In genomic region chr16:88309905-88310259, GRCh38 we compare ENCODE assay signal across 17 cellular contexts.
DNase-seq lines count a peak whose midpoint lies in the region; ATAC-seq and TF ChIP-seq lines count a peak whose summit lies in the region.
"Had no signal": no experiment of that assay in that cellular context is flagged by ENCODE, and none has a peak within 500 bp of the region (broad histone marks: within the 10 kb centered on the region; RNA-seq: fewer than 3 reads in every experiment).

No MANE protein-coding gene starts in this region.

- peaks cover 6 to 12% of the 10 kb centered on the region in 2 donors for H3K27me3 Mint-ChIP-seq in natural killer cell (ENCODE audit: low read depth in 2 of 2)

- intact Hi-C loops in Right ventricle myocardium superior (cut with DNase I) (no loop called here), cardiac septum (cut with DNase I) (loop anchor here (10.0 kb wide), 1 partner anchor 115 kb away; no protein-coding TSS in a partner anchor), OCI-LY7 (cut with micrococcal nuclease; ENCODE audit: unreplicated experiment) (no loop called here), upper lobe of right lung (cut with DNase I) (no loop called here), natural killer cell (cut with micrococcal nuclease) (no loop called here)

- no peak overlapping the region for H3K4me3 Mint-ChIP-seq in natural killer cell
- H3K4me3 Mint-ChIP-seq: activated T-helper 1 cell treated with anti-CD3 and anti-CD28 coated beads, Interleukin-12 subunit alpha, Interleukin-12 subunit beta, Interleukin-2, Interleukin-4 antibody, amounts not matched to agents 30 ng/mL and 10 ng/mL and 1 ng/mL, durations not matched to agents 14 hours and 24 hours and 36 hours; T-helper 17 cell had no signal

- no peaks in the 10 kb centered on the region for H3K36me3 Mint-ChIP-seq in natural killer cell

- H3K79me2 ChIP-seq in OCI-LY7 (ENCODE audit: insufficient read depth, low read depth, low read length): no peaks in the 10 kb centered on the region

- no peaks in the 10 kb centered on the region for H3K9me3 Mint-ChIP-seq in natural killer cell

- no peak overlapping the region for H3K27ac Mint-ChIP-seq in natural killer cell
- H3K27ac Mint-ChIP-seq: activated T-helper 1 cell treated with anti-CD3 and anti-CD28 coated beads, Interleukin-12 subunit alpha, Interleukin-12 subunit beta, Interleukin-2, Interleukin-4 antibody, amounts not matched to agents 30 ng/mL and 10 ng/mL and 1 ng/mL, durations not matched to agents 14 hours and 24 hours and 36 hours; T-helper 17 cell had no signal

- H3K4me2 ChIP-seq in OCI-LY7 (ENCODE audit: low read length): no peak overlapping the region

- no peaks in the 10 kb centered on the region for H3K9me3 ChIP-seq in OCI-LY7 (ENCODE audit: low read length)
- peaks cover 3% of the 10 kb centered on the region for H3K9me3 ChIP-seq in upper lobe of right lung
- H3K9me3 ChIP-seq: ascending aorta, gastroesophageal sphincter had no signal

- ATAC-seq in Right ventricle myocardium superior (ENCODE audit: poor library complexity): no peak
- peak; percentile 51 for ATAC-seq in upper lobe of right lung
- ATAC-seq in natural killer cell: no peak
- no peak for ATAC-seq in GM21717 (IDR thresholded peaks at IDR 0.05; ENCODE audit: unreplicated experiment)
- ATAC-seq: gastroesophageal sphincter, Panc1, T-helper 17 cell had no signal

- H3K27ac ChIP-seq in OCI-LY7 (ENCODE audit: low read depth, low read length, poor library complexity, severe bottlenecking) (no peak overlapping the region), upper lobe of right lung (no peak overlapping the region)
- H3K27ac ChIP-seq: ascending aorta, gastroesophageal sphincter, GM23248 had no signal

- CTCF ChIA-PET in OCI-LY7 (lab: Charles Lee; ENCODE audit: unreplicated experiment): no interaction called here

- no peaks in the 10 kb centered on the region for H4K20me1 ChIP-seq in OCI-LY7 (ENCODE audit: insufficient read depth, low read length)

- DNase-seq in Right ventricle myocardium superior (peak; percentile 13), cardiac septum (ENCODE audit: low spot score) (no peak), OCI-LY7 (ENCODE audit: low spot score) (peak; percentile 4), fibroblast of the aortic adventitia (ENCODE audit: low read depth) (no peak), upper lobe of right lung (no peak), natural killer cell (no peak), NCI-H1436 (lab: John Stamatoyannopoulos, UW) (no peak)
- DNase-seq: GM23248, kidney, NCI-H345, T-helper 17 cell, trophoblast cell had no signal

- no peaks in the 10 kb centered on the region for H3K27me3 ChIP-seq in upper lobe of right lung
- H3K27me3 ChIP-seq: ascending aorta had no signal

- H3K36me3 ChIP-seq in OCI-LY7 (ENCODE audit: insufficient read depth, low read length): no peaks in the 10 kb centered on the region
- no peaks in the 10 kb centered on the region for H3K36me3 ChIP-seq in upper lobe of right lung
- H3K36me3 ChIP-seq: ascending aorta, gastroesophageal sphincter had no signal

- H3K4me3 ChIP-seq in OCI-LY7 (ENCODE audit: low read depth, low read length, poor library complexity, severe bottlenecking): no peak overlapping the region
- H3K4me3 ChIP-seq in fibroblast of the aortic adventitia (ENCODE audit: low read depth, low read length): no peak overlapping the region
- H3K4me3 ChIP-seq in upper lobe of right lung: no peak overlapping the region
- H3K4me3 ChIP-seq: ascending aorta, gastroesophageal sphincter, GM23248 had no signal

- no peaks in the 10 kb centered on the region for H3K4me1 ChIP-seq in OCI-LY7 (ENCODE audit: insufficient read depth, low read length, poor library complexity, severe bottlenecking)
- H3K4me1 ChIP-seq in upper lobe of right lung: peaks cover 4% of the 10 kb centered on the region

- POLR2A ChIA-PET in OCI-LY7 (lab: Charles Lee): no interaction called here

- BruUV-seq in OCI-LY7 (replicated peaks; lab: Mats Ljungman, UMichigan): no TSS peak

- TF ChIP-seq CTCF in OCI-LY7 (conservative IDR thresholded peaks at IDR 0.05; ENCODE audit: low read length) (peak; percentile 53), fibroblast of the aortic adventitia (IDR thresholded peaks at IDR 0.05; ENCODE audit: insufficient read depth, low read length) (peak; percentile 12), upper lobe of right lung (IDR thresholded peaks at IDR 0.05) (peak; percentile 19), natural killer cell (IDR thresholded peaks at IDR 0.05) (no peak)

- H3K9me2 ChIP-seq in OCI-LY7 (ENCODE audit: insufficient read depth, low read length): no peaks in the 10 kb centered on the region

- H2AFZ ChIP-seq in OCI-LY7 (ENCODE audit: low read length): no peak overlapping the region
- H2AFZ ChIP-seq: GM23248 had no signal

- no peaks in the 10 kb centered on the region for H3K4me1 Mint-ChIP-seq in natural killer cell
- H3K4me1 Mint-ChIP-seq: T-helper 17 cell had no signal

Comparison
In these comparisons a context has a peak if more than half of its experiments do, and no peak if none do; other contexts are left out.
1. DNase-seq: peak in Right ventricle myocardium superior (single experiment) and OCI-LY7 (single experiment); none in cardiac septum (single experiment), fibroblast of the aortic adventitia (single experiment), upper lobe of right lung (single experiment), natural killer cell (single experiment) and NCI-H1436 (single experiment).